In the genomic region with DNA sequence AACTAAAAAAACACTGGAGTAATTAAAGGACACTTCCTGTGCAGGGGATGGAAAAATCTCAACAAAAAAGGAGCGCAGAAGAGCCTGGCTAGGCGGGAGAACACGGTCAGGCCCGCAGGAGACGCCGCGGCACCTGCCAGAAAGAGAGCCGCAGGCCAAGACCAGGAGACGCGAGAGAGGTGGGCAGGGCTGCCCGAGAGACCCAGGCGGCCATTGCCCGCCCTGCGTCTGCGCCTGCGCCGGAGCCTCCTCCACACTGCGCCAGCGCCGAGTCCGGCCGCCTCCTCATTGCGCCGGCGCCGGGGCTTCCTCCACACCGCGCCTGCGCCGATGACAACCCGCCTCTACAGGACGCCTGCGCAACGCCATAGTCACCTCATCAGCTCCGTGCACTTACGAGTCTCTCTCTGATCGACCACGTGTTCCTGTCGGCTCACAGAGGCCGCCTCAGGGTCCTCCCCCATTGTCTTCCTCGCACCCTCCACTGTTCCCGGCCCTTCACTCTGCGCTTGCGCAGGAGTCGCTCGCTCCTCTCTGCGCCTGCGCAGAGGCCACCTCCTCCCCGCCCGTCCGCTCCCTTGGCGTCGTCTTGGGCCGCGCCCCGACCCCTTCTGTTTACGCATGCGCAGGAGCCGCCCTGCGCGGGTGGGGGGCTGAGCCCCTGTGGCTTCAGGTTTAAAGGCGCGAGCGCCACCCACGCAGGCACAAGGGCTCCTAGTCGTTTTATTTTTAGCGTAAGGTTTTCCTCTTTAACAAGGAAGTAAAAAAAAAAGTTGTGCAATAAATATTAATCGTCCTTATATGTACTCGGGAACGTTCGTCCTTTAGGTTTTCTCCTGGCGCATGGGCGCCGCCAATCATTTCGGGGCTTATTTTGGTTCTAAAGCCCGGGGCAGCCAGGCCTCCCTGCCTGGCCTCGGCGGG, we compare ENCODE assay signal across 8 cellular contexts.
DNase-seq lines count a peak whose midpoint lies in the region; ATAC-seq and TF ChIP-seq lines count a peak whose summit lies in the region.

No MANE protein-coding gene starts in this region.

- DNase-seq in AG09319 (ENCODE audit: extremely low read depth, low read depth) (peak; percentile 99), NCI-H345 (lab: John Stamatoyannopoulos, UW) (peak; percentile 99), cerebellar cortex (ENCODE audit: low spot score) (peak; percentile 99), islet precursor cell (peak; percentile 98)
- DNase-seq in stimulated activated CD4-positive, alpha-beta T cell treated with anti-CD3 and anti-CD28 coated beads, Interleukin-12 subunit alpha, Interleukin-12 subunit beta, amount 100 ng/mL, for 4 hours = peak; percentile 97

- ATAC-seq in GM19025 (IDR thresholded peaks at IDR 0.05; ENCODE audit: low read depth, unreplicated experiment) (peak; percentile 95), HG03280 (IDR thresholded peaks at IDR 0.05; ENCODE audit: unreplicated experiment) (peak; percentile 92)
- peak; percentile 98 to 99 for ATAC-seq in activated CD4-positive, CD25-positive, alpha-beta regulatory T cell treated with anti-CD3 and anti-CD28 coated beads, Interleukin-2, amount 50 U/mL, for 24 hours

- no peak for TF ChIP-seq CTCF in AG09319 (IDR thresholded peaks at IDR 0.05; ENCODE audit: low read depth, low read length)

Comparison
In these comparisons a context has a peak if more than half of its experiments do, and no peak if none do; other contexts are left out.
1. Peak in every context shown above with its lines: DNase-seq and ATAC-seq.